In genomic region chr19:58474291-58474996, GRCh38 we compare ENCODE assay signal across 10 cellular contexts. TPM values are rescaled to one million over a fixed set of nuclear protein-coding genes. Genes with fewer than 3 reads are reported as not detected.
A peak's percentile ranks its signal among the peaks of the same experiment; 100 is the strongest.
DNase-seq lines count a peak whose midpoint lies in the region; ATAC-seq and TF ChIP-seq lines count a peak whose summit lies in the region.
"Had no signal": no experiment of that assay in that cellular context is flagged by ENCODE, and none has a peak within 500 bp of the region (broad histone marks: within the 10 kb centered on the region; RNA-seq: fewer than 3 reads in every experiment).

No MANE protein-coding gene starts in this region.

- TF ChIP-seq CTCF in activated B cell treated with CpG ODN at 0.5 μM for 24 hours (IDR thresholded peaks at IDR 0.05), result no peak

- peak overlapping the region; percentile 9 for H3K27ac Mint-ChIP-seq in stimulated activated naive CD8-positive, alpha-beta T cell treated with anti-CD3 and anti-CD28 coated beads, Interleukin-15, Interleukin-2, amounts not matched to agents 100 ng/mL and 50 ng/mL, for 24 hours
- H3K27ac Mint-ChIP-seq in activated B cell treated with CpG ODN at 0.5 μM for 24 hours (peak overlapping the region; percentile 56), immature natural killer cell (peak overlapping the region; percentile 62 to 100 (median 80))

- CTCF ChIA-PET in activated B cell treated with CpG ODN at 0.5 μM for 24 hours (lab: Charles Lee), result no interaction called here

- H3K27me3 Mint-ChIP-seq in stimulated activated naive CD8-positive, alpha-beta T cell treated with anti-CD3 and anti-CD28 coated beads, Interleukin-15, Interleukin-2, amounts not matched to agents 100 ng/mL and 50 ng/mL, for 24 hours, result no peaks in the 10 kb centered on the region
- no peaks in the 10 kb centered on the region for H3K27me3 Mint-ChIP-seq in activated B cell treated with CpG ODN at 0.5 μM for 24 hours
- H3K27me3 Mint-ChIP-seq in immature natural killer cell (ENCODE audit: low read depth in 3 of 3), result peaks cover 2 to 14% (median 9%) of the 10 kb centered on the region in 3 donors

- POLR2A ChIA-PET in activated B cell treated with CpG ODN at 0.5 μM for 24 hours (lab: Charles Lee), result interaction anchor here (1.5 to 1.7 kb wide), 4 partner anchors 81 to 148 kb away, joined by 3 to 8 read pairs (median 4); partner anchors contain the start of genes CHMP2A, ZNF497 and ZSCAN22

- peaks cover 26% of the 10 kb centered on the region for H3K4me1 Mint-ChIP-seq in stimulated activated naive CD8-positive, alpha-beta T cell treated with anti-CD3 and anti-CD28 coated beads, Interleukin-15, Interleukin-2, amounts not matched to agents 100 ng/mL and 50 ng/mL, for 24 hours (ENCODE audit: low read depth)
- H3K4me1 Mint-ChIP-seq in activated B cell treated with CpG ODN at 0.5 μM for 24 hours, result peaks cover 20% of the 10 kb centered on the region
- peaks cover 22 to 33% of the 10 kb centered on the region in 2 donors for H3K4me1 Mint-ChIP-seq in immature natural killer cell

- intact Hi-C loops in activated B cell treated with CpG ODN at 0.5 μM for 24 hours (cut with micrococcal nuclease), result no loop called here

- H3K9me3 Mint-ChIP-seq in stimulated activated naive CD8-positive, alpha-beta T cell treated with anti-CD3 and anti-CD28 coated beads, Interleukin-15, Interleukin-2, amounts not matched to agents 100 ng/mL and 50 ng/mL, for 24 hours, result no peaks in the 10 kb centered on the region
- H3K9me3 Mint-ChIP-seq in activated B cell treated with CpG ODN at 0.5 μM for 24 hours, result no peaks in the 10 kb centered on the region
- no peaks in the 10 kb centered on the region for H3K9me3 Mint-ChIP-seq in immature natural killer cell

- ATAC-seq in stimulated activated naive CD8-positive, alpha-beta T cell treated with anti-CD3 and anti-CD28 coated beads, Interleukin-15, Interleukin-2, amounts not matched to agents 100 U/mL and 50 U/mL, for 24 hours, result no peak
- ATAC-seq in activated B cell treated with CpG ODN at 0.5 μM for 24 hours (ENCODE audit: low read depth), result no peak
- ATAC-seq: gastrocnemius medialis had no signal

- peak overlapping the region; percentile 50 for H3K4me3 Mint-ChIP-seq in stimulated activated naive CD8-positive, alpha-beta T cell treated with anti-CD3 and anti-CD28 coated beads, Interleukin-15, Interleukin-2, amounts not matched to agents 100 ng/mL and 50 ng/mL, for 24 hours
- H3K4me3 Mint-ChIP-seq in activated B cell treated with CpG ODN at 0.5 μM for 24 hours (peak overlapping the region; percentile 42), immature natural killer cell (peak overlapping the region; percentile 35 to 97 (median 53))

- H3K36me3 Mint-ChIP-seq in stimulated activated naive CD8-positive, alpha-beta T cell treated with anti-CD3 and anti-CD28 coated beads, Interleukin-15, Interleukin-2, amounts not matched to agents 100 ng/mL and 50 ng/mL, for 24 hours (ENCODE audit: low read depth), result peaks cover 21% of the 10 kb centered on the region
- H3K36me3 Mint-ChIP-seq in activated B cell treated with CpG ODN at 0.5 μM for 24 hours (ENCODE audit: low read depth), result peaks cover 33% of the 10 kb centered on the region
- peaks cover 0 to 3% (median 0%) of the 10 kb centered on the region in 3 donors for H3K36me3 Mint-ChIP-seq in immature natural killer cell

- no peak for DNase-seq in stimulated activated naive CD8-positive, alpha-beta T cell treated with anti-CD3 and anti-CD28 coated beads, Interleukin-15, Interleukin-2, amounts not matched to agents 100 U/mL and 50 U/mL, for 24 hours
- no peak for DNase-seq in activated B cell treated with CpG ODN at 0.5 μM for 24 hours
- DNase-seq in immature natural killer cell, result no peak
- no peak for DNase-seq in DMS 273 (lab: John Stamatoyannopoulos, UW; ENCODE audit: unreplicated experiment)
- no peak for DNase-seq in NCI-H748 treated with DMSO at 0.1 percent for 48 hours (lab: John Stamatoyannopoulos, UW)
- no peak for DNase-seq in NCI-H2081 treated with DMSO at 0.1 percent for 48 hours (lab: John Stamatoyannopoulos, UW)
- DNase-seq in DMS79 treated with DMSO at 0.1 percent for 48 hours (lab: John Stamatoyannopoulos, UW), result no peak
- DNase-seq: gastrocnemius medialis, NCI-H187 had no signal

RNA-seq across cellular contexts. Expression of gene ZNF446, which starts 1.7 kb away (rescaled TPM):
- total RNA-seq in activated B cell treated with CpG ODN at 0.5 μM for 24 hours, result 9.6 and 10.4 TPM in 2 replicates
- 1 to 10 TPM; 2.3 to 3.6 (median 2.5) TPM for polyA plus RNA-seq in immature natural killer cell

RNA-seq across cellular contexts. Expression of gene ZNF324, which starts 7.6 kb away (rescaled TPM):
- 11.8 and 13.1 TPM in 2 replicates for total RNA-seq in activated B cell treated with CpG ODN at 0.5 μM for 24 hours
- 10 to 100 TPM in 2 of 3 donors, 1 to 10 TPM in 1; 5.8 to 13.8 (median 11.4) TPM for polyA plus RNA-seq in immature natural killer cell

RNA-seq across cellular contexts. Expression of gene ZNF324B, which starts 23.0 kb away (rescaled TPM):
- total RNA-seq in activated B cell treated with CpG ODN at 0.5 μM for 24 hours, result 11.1 and 11.7 TPM in 2 replicates
- 1 to 10 TPM in 2 of 3 donors, not detected in 1; 1.1 to 2.0 TPM for polyA plus RNA-seq in immature natural killer cell

RNA-seq across cellular contexts. Expression of gene ZNF132, which starts 34.5 kb away (rescaled TPM):
- total RNA-seq in activated B cell treated with CpG ODN at 0.5 μM for 24 hours, result 9.2 and 10.4 TPM in 2 replicates
- 1 to 10 TPM in 1 of 3 donors, under 1 TPM in 1, not detected in 1; 0.60 to 1.2 TPM for polyA plus RNA-seq in immature natural killer cell

RNA-seq across cellular contexts. Expression of gene SLC27A5, which starts 37.3 kb away (rescaled TPM):
- 8.0 and 10.2 TPM in 2 replicates for total RNA-seq in activated B cell treated with CpG ODN at 0.5 μM for 24 hours
- polyA plus RNA-seq in immature natural killer cell, result 10 to 100 TPM in 2 of 3 donors, 1 to 10 TPM in 1; 7.6 to 23.7 (median 14.8) TPM

Comparison
In these comparisons a context has a peak if more than half of its experiments do, and no peak if none do; other contexts are left out.
1. H3K27ac Mint-ChIP-seq: peak in every context shown above with its lines; median percentile 80 in immature natural killer cell; 56 in activated B cell treated with CpG ODN at 0.5 μM for 24 hours; 9 in stimulated activated naive CD8-positive, alpha-beta T cell treated with anti-CD3 and anti-CD28 coated beads, Interleukin-15, Interleukin-2, amounts not matched to agents 100 ng/mL and 50 ng/mL, for 24 hours.